ENCODE assay signal across 29 cellular contexts in genomic region chr17:72599891-72600290, GRCh38.
"Had no signal": no experiment of that assay in that cellular context is flagged by ENCODE, and none has a peak within 500 bp of the region (broad histone marks: within the 10 kb centered on the region; RNA-seq: fewer than 3 reads in every experiment).

No MANE protein-coding gene starts in this region.

- H3K4me3 Mint-ChIP-seq: activated B cell treated with CpG ODN at 0.5 μM for 24 hours; activated CD4-positive, alpha-beta T cell treated with anti-CD3 and anti-CD28 coated beads for 36 hours; activated naive CD8-positive, alpha-beta T cell; activated T-cell treated with anti-CD3 and anti-CD28 coated beads, Interleukin-2, amount 50 U/mL, for 4 hours; immature natural killer cell; mesothelial cell of epicardium; natural killer cell had no signal

- FAIRE-seq: colon, endothelial cell of umbilical vein, frontal cortex, pancreas had no signal

- DNase-seq: activated B cell treated with CpG ODN at 0.5 μM for 24 hours; activated CD4-positive, alpha-beta T cell treated with anti-CD3 and anti-CD28 coated beads for 36 hours; activated CD4-positive, alpha-beta T cell treated with anti-CD3 and anti-CD28 coated beads, Interleukin-2, amount 50 U/mL, for 4 hours; activated CD8-positive, alpha-beta memory T cell treated with anti-CD3 and anti-CD28 coated beads, Interleukin-2, amount 50 U/mL, for 48 hours; activated naive CD4-positive, alpha-beta T cell; activated T-cell treated with anti-CD3 and anti-CD28 coated beads, Interleukin-2, amount 50 U/mL, for 4 hours; adrenal gland; central memory CD4-positive, alpha-beta T cell; effector memory CD4-positive, alpha-beta T cell; glutamatergic neuron; immature natural killer cell; natural killer cell; pancreas; right cardiac atrium; stimulated activated CD4-positive, alpha-beta T cell treated with anti-CD3 and anti-CD28 coated beads, Interleukin-12 subunit alpha, Interleukin-12 subunit beta, amount 100 ng/mL, for 4 hours; stimulated activated CD4-positive, alpha-beta T cell treated with anti-CD3 and anti-CD28 coated beads, Interleukin-4, amount 100 ng/mL, for 4 hours; stimulated activated naive CD8-positive, alpha-beta T cell treated with anti-CD3 and anti-CD28 coated beads, Interleukin-15, Interleukin-2, amounts not matched to agents 100 U/mL and 50 U/mL, for 24 hours; upper lobe of left lung had no signal

- H3K36me3 ChIP-seq: adrenal gland, ascending aorta, esophagus muscularis mucosa, neutrophil, pancreas, upper lobe of left lung had no signal

- H3K4me2 ChIP-seq: hepatocyte had no signal

- H3K27ac Mint-ChIP-seq: activated B cell treated with CpG ODN at 0.5 μM for 24 hours; activated CD4-positive, alpha-beta T cell treated with anti-CD3 and anti-CD28 coated beads for 36 hours; activated naive CD8-positive, alpha-beta T cell; activated T-helper 2 cell treated with anti-CD3 and anti-CD28 coated beads, Interferon-gamma antibody, Interleukin-2, Interleukin-4, amounts not matched to agents 10 μg/mL and 5 μg/mL and 100 μg/mL, durations not matched to agents 14 hours and 24 hours and 36 hours; immature natural killer cell; mesothelial cell of epicardium; natural killer cell had no signal

- H3K79me2 ChIP-seq: hepatocyte had no signal

- H3K36me3 Mint-ChIP-seq: activated naive CD8-positive, alpha-beta T cell; immature natural killer cell; mesothelial cell of epicardium; natural killer cell had no signal

- H3K9me3 Mint-ChIP-seq: activated B cell treated with CpG ODN at 0.5 μM for 24 hours; activated T-cell treated with anti-CD3 and anti-CD28 coated beads, Interleukin-2, amount 50 U/mL, for 4 hours; activated T-helper 2 cell treated with anti-CD3 and anti-CD28 coated beads, Interferon-gamma antibody, Interleukin-2, Interleukin-4, amounts not matched to agents 10 μg/mL and 5 μg/mL and 100 μg/mL, durations not matched to agents 14 hours and 24 hours and 36 hours; mesothelial cell of epicardium; natural killer cell had no signal

- H3K4me1 Mint-ChIP-seq: activated B cell treated with CpG ODN at 0.5 μM for 24 hours; activated CD4-positive, alpha-beta T cell treated with anti-CD3 and anti-CD28 coated beads for 36 hours; immature natural killer cell; natural killer cell had no signal

- H3K27ac ChIP-seq: adrenal gland, ascending aorta, esophagus muscularis mucosa, hepatocyte, neutrophil, pancreas, upper lobe of left lung had no signal

- ATAC-seq: activated CD4-positive, alpha-beta T cell treated with anti-CD3 and anti-CD28 coated beads for 36 hours; activated T-cell treated with anti-CD3 and anti-CD28 coated beads, Interleukin-2, amount 50 U/mL, for 4 hours; left lobe of liver; natural killer cell; pancreas; right cardiac atrium; stimulated activated naive CD8-positive, alpha-beta T cell treated with anti-CD3 and anti-CD28 coated beads, Interleukin-15, Interleukin-2, amounts not matched to agents 100 U/mL and 50 U/mL, for 24 hours had no signal

- H3K27me3 ChIP-seq: ascending aorta, hepatocyte, pancreas, upper lobe of left lung had no signal

- H3K4me3 ChIP-seq: adrenal gland, ascending aorta, esophagus muscularis mucosa, hepatocyte, pancreas, upper lobe of left lung had no signal

- H2AFZ ChIP-seq: hepatocyte had no signal

- H3K4me1 ChIP-seq: adrenal gland, esophagus muscularis mucosa, upper lobe of left lung had no signal

- H3K9me3 ChIP-seq: adrenal gland, ascending aorta, esophagus muscularis mucosa, neutrophil, pancreas, upper lobe of left lung had no signal
